Comparison of ENCODE assay signal across 1 cellular context in the genomic region with DNA sequence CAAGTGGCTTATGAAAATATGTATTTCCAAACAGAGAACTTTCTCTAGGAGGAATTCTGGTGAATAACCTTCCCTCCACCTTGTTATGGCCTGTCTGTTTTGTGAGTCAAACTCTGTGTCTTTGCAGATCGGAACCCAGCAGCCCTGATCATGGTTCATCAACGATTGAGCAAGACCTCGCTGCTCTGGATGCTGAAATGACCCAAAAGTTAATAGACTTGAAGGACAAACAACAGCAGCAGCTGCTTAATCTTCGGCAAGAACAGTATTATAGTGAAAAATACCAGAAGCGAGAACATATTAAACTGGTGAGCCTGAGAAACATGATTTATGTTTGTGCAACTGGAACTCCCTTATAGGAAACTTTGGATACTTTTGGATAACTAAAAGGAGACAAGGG.
A peak's percentile ranks its signal among the peaks of the same experiment; 100 is the strongest.
TF ChIP-seq lines count a peak whose summit lies in the region.

No MANE protein-coding gene starts in this region.

TF ChIP-seq in HepG2, 621 proteins besides CTCF, POLR2A, EP300 and RAD21 (continued from another document):
- TF ChIP-seq, protein P1, sequence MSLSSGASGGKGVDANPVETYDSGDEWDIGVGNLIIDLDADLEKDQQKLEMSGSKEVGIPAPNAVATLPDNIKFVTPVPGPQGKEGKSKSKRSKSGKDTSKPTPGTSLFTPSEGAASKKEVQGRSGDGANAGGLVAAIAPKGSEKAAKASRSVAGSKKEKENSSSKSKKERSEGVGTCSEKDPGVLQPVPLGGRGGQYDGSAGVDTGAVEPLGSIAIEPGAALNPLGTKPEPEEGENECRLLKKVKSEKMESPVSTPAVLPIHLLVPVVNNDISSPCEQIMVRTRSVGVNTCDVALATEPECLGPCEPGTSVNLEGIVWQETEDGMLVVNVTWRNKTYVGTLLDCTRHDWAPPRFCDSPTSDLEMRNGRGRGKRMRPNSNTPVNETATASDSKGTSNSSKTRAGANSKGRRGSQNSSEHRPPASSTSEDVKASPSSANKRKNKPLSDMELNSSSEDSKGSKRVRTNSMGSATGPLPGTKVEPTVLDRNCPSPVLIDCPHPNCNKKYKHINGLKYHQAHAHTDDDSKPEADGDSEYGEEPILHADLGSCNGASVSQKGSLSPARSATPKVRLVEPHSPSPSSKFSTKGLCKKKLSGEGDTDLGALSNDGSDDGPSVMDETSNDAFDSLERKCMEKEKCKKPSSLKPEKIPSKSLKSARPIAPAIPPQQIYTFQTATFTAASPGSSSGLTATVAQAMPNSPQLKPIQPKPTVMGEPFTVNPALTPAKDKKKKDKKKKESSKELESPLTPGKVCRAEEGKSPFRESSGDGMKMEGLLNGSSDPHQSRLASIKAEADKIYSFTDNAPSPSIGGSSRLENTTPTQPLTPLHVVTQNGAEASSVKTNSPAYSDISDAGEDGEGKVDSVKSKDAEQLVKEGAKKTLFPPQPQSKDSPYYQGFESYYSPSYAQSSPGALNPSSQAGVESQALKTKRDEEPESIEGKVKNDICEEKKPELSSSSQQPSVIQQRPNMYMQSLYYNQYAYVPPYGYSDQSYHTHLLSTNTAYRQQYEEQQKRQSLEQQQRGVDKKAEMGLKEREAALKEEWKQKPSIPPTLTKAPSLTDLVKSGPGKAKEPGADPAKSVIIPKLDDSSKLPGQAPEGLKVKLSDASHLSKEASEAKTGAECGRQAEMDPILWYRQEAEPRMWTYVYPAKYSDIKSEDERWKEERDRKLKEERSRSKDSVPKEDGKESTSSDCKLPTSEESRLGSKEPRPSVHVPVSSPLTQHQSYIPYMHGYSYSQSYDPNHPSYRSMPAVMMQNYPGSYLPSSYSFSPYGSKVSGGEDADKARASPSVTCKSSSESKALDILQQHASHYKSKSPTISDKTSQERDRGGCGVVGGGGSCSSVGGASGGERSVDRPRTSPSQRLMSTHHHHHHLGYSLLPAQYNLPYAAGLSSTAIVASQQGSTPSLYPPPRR (CRISPR knock-in tag; IDR thresholded peaks at IDR 0.05; ENCODE audit: borderline replicate concordance), result no peak
- TF ChIP-seq, protein P2, sequence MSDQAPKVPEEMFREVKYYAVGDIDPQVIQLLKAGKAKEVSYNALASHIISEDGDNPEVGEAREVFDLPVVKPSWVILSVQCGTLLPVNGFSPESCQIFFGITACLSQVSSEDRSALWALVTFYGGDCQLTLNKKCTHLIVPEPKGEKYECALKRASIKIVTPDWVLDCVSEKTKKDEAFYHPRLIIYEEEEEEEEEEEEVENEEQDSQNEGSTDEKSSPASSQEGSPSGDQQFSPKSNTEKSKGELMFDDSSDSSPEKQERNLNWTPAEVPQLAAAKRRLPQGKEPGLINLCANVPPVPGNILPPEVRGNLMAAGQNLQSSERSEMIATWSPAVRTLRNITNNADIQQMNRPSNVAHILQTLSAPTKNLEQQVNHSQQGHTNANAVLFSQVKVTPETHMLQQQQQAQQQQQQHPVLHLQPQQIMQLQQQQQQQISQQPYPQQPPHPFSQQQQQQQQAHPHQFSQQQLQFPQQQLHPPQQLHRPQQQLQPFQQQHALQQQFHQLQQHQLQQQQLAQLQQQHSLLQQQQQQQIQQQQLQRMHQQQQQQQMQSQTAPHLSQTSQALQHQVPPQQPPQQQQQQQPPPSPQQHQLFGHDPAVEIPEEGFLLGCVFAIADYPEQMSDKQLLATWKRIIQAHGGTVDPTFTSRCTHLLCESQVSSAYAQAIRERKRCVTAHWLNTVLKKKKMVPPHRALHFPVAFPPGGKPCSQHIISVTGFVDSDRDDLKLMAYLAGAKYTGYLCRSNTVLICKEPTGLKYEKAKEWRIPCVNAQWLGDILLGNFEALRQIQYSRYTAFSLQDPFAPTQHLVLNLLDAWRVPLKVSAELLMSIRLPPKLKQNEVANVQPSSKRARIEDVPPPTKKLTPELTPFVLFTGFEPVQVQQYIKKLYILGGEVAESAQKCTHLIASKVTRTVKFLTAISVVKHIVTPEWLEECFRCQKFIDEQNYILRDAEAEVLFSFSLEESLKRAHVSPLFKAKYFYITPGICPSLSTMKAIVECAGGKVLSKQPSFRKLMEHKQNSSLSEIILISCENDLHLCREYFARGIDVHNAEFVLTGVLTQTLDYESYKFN (CRISPR knock-in tag; conservative IDR thresholded peaks at IDR 0.05), result no peak
- no peak for TF ChIP-seq KMT2A (CRISPR knock-in tag; IDR thresholded peaks at IDR 0.05)
- peak; percentile 66; the same call in 1 of the 2 replicates for TF ChIP-seq CEBPB (IDR thresholded peaks at IDR 0.05; ENCODE audit: borderline replicate concordance, low read depth, low read length)
- TF ChIP-seq CEBPG (CRISPR knock-in tag; IDR thresholded peaks at IDR 0.05), result 0 out of 2 replicates have a peak, but pooled peaks have one; percentile 14
- TF ChIP-seq MATR3 (CRISPR knock-in tag; IDR thresholded peaks at IDR 0.05), result no peak
- TF ChIP-seq, protein P3, sequence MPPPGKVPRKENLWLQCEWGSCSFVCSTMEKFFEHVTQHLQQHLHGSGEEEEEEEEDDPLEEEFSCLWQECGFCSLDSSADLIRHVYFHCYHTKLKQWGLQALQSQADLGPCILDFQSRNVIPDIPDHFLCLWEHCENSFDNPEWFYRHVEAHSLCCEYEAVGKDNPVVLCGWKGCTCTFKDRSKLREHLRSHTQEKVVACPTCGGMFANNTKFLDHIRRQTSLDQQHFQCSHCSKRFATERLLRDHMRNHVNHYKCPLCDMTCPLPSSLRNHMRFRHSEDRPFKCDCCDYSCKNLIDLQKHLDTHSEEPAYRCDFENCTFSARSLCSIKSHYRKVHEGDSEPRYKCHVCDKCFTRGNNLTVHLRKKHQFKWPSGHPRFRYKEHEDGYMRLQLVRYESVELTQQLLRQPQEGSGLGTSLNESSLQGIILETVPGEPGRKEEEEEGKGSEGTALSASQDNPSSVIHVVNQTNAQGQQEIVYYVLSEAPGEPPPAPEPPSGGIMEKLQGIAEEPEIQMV (CRISPR knock-in tag; IDR thresholded peaks at IDR 0.05; ENCODE audit: low read depth), result no peak
